Comparison of ENCODE assay signal across 9 cellular contexts in the genomic region with DNA sequence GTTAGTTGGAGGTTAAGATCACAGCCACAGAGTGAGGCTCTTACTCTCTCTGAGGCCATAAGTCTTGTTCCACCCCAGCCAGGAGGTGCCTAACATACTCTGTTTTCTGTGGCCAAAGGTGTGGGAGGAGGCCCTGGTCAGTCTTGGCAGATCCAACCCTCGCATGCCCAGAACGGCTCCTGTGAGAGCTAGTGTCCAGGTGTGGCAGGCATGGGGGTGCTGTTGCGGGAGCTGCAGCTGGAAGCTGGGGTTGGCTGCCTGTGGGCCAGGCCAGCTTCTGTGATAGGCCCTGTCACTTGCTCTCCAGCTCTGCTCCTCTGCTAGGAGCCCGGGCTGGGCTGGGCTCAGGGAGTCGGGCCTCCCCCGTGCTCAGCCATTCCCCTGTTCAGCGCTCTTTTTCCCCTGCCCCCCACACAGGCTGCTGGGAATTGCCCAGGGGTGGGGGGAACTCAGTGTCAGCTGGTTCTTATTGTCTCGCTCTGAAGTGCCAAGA. TPM values are rescaled to one million over a fixed set of nuclear protein-coding genes. Genes with fewer than 3 reads are reported as not detected.
A peak's percentile ranks its signal among the peaks of the same experiment; 100 is the strongest.
DNase-seq lines count a peak whose midpoint lies in the region; ATAC-seq, FAIRE-seq and TF ChIP-seq lines count a peak whose summit lies in the region.
"Had no signal": no experiment of that assay in that cellular context is flagged by ENCODE, and none has a peak within 500 bp of the region (broad histone marks: within the 10 kb centered on the region; RNA-seq: fewer than 3 reads in every experiment).

No MANE protein-coding gene starts in this region.

- H3K36me3 ChIP-seq in SJSA1 (peaks cover 42% of the 10 kb centered on the region), osteoblast (ENCODE audit: insufficient read depth, low read length) (peaks cover 18% of the 10 kb centered on the region)

- no peak for TF ChIP-seq RAD21 in A549 (conservative IDR thresholded peaks at IDR 0.05 in 1 of 2, IDR thresholded peaks at IDR 0.05 in 1 of 2)

- no peak overlapping the region for H3K4me2 ChIP-seq in A549
- peak overlapping the region; percentile 65 for H3K4me2 ChIP-seq in osteoblast (ENCODE audit: insufficient read depth, low read length)

- H3K27me3 ChIP-seq in SJSA1 (replicated peaks) (no peaks in the 10 kb centered on the region), osteoblast (ENCODE audit: insufficient read depth, low read length) (no peaks in the 10 kb centered on the region)

- H3K27ac ChIP-seq in A549 (peak overlapping the region; percentile 43 to 82; a peak in 4 of 6 replicates), SJSA1 (peak overlapping the region; percentile 58), osteoblast (ENCODE audit: low read depth, low read length) (peak overlapping the region; percentile 95)

- H4K20me1 ChIP-seq in osteoblast (ENCODE audit: insufficient read depth, low read length), result no peaks in the 10 kb centered on the region

- no peak for FAIRE-seq in A549 (lab: Jason Lieb, UNC)

- 87% methylated on average over 6 of the region's 8 CpGs for WGBS in A549 (ENCODE audit: missing lambda C conversion rate)

- POLR2A ChIA-PET in A549 (lab: Yijun Ruan, JAX), result interaction anchor here (1.2 kb wide), 1 partner anchor 473 kb away, joined by 3 read pairs; no protein-coding TSS in a partner anchor

- ATAC-seq in A549, result no peak
- ATAC-seq in HG02759 (IDR thresholded peaks at IDR 0.05; ENCODE audit: unreplicated experiment), result no peak
- ATAC-seq in GM21723 (IDR thresholded peaks at IDR 0.05; ENCODE audit: unreplicated experiment), result no peak

- H3K79me2 ChIP-seq in osteoblast (ENCODE audit: insufficient read depth, low read length), result peaks cover 15% of the 10 kb centered on the region

- TF ChIP-seq CTCF in A549 (IDR thresholded peaks at IDR 0.05) (no peak), osteoblast (IDR thresholded peaks at IDR 0.05; ENCODE audit: extremely low read depth, low read depth, low read length) (no peak)

- no peak for TF ChIP-seq POLR2A in A549 (IDR thresholded peaks at IDR 0.05; ENCODE audit: low read length)

- intact Hi-C loops in head of caudate nucleus (cut with DNase I), result no loop called here

- no peak for TF ChIP-seq EP300 in A549 (IDR thresholded peaks at IDR 0.05)

- peak overlapping the region; percentile 66 for H2AFZ ChIP-seq in osteoblast (ENCODE audit: low read length)

- DNase-seq in A549 (ENCODE audit: low read depth in 1 of 2, low spot score in 1 of 2) (no peak), SJSA1 (ENCODE audit: low read depth in 1 of 2, low spot score in 2 of 2) (no peak), head of caudate nucleus (peak in 23 of 42 donors; percentile 20 to 81 (median 49)), osteoblast (ENCODE audit: insufficient read length, low spot score, missing footprints) (peak; percentile 90), G401 (ENCODE audit: low spot score) (no peak)
- no peak for DNase-seq in activated T-cell treated with anti-CD3 and anti-CD28 coated beads, Interleukin-2, amount 50 U/mL, for 1 hour
- DNase-seq: NCI-H2171 treated with DMSO at 0.1 percent for 48 hours had no signal

- H3K4me3 ChIP-seq in A549, result no peak overlapping the region
- H3K4me3 ChIP-seq in SJSA1, result no peak overlapping the region
- H3K4me3 ChIP-seq in osteoblast (ENCODE audit: insufficient read depth, low read length), result no peak overlapping the region

- in situ Hi-C loops in G401 (cut with HindIII; ENCODE audit: low sequenced_read_pairs), result no loop called here

- no peaks in the 10 kb centered on the region for H3K9me3 ChIP-seq in A549
- H3K9me3 ChIP-seq in SJSA1 (replicated peaks), result no peaks in the 10 kb centered on the region
- H3K9me3 ChIP-seq in osteoblast (ENCODE audit: low read depth, low read length), result no peaks in the 10 kb centered on the region

- peaks cover 46% of the 10 kb centered on the region for H3K4me1 ChIP-seq in A549
- peaks cover 49% of the 10 kb centered on the region for H3K4me1 ChIP-seq in SJSA1 (replicated peaks)
- peaks cover 47% of the 10 kb centered on the region for H3K4me1 ChIP-seq in osteoblast (ENCODE audit: insufficient read depth, low read length)

- CTCF ChIA-PET in A549 (lab: Yijun Ruan, JAX), result interaction anchor here (0.7 to 28.1 kb wide), 6 partner anchors 18 to 594 kb away, joined by 3 to 1029 read pairs (median 462); a partner anchor contains a TSS

TF ChIP-seq in A549, 52 proteins besides CTCF, POLR2A, EP300 and RAD21:
- no peak for TF ChIP-seq NR3C1 (IDR thresholded peaks at IDR 0.05)
- no peak for TF ChIP-seq CBX8 (IDR thresholded peaks at IDR 0.05)
- TF ChIP-seq CHD4 (IDR thresholded peaks at IDR 0.05; ENCODE audit: borderline replicate concordance), result no peak
- TF ChIP-seq SMC3 (IDR thresholded peaks at IDR 0.05), result no peak
- TF ChIP-seq, protein P1, sequence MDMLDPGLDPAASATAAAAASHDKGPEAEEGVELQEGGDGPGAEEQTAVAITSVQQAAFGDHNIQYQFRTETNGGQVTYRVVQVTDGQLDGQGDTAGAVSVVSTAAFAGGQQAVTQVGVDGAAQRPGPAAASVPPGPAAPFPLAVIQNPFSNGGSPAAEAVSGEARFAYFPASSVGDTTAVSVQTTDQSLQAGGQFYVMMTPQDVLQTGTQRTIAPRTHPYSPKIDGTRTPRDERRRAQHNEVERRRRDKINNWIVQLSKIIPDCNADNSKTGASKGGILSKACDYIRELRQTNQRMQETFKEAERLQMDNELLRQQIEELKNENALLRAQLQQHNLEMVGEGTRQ (IDR thresholded peaks at IDR 0.05), result no peak
- no peak for TF ChIP-seq TFCP2L1 (CRISPR knock-in tag; IDR thresholded peaks at IDR 0.05)
- TF ChIP-seq FOSL2 (IDR thresholded peaks at IDR 0.05), result no peak
- no peak for TF ChIP-seq FOSL2 (CRISPR knock-in tag; IDR thresholded peaks at IDR 0.05)
- TF ChIP-seq FOSB (CRISPR knock-in tag; IDR thresholded peaks at IDR 0.05), result no peak
- TF ChIP-seq JUNB (IDR thresholded peaks at IDR 0.05), result no peak
- TF ChIP-seq EHMT2 (IDR thresholded peaks at IDR 0.05; ENCODE audit: low read depth), result no peak
- no peak for TF ChIP-seq ZFP36 (IDR thresholded peaks at IDR 0.05; ENCODE audit: borderline replicate concordance, partially characterized antibody)
- TF ChIP-seq HDAC2 (IDR thresholded peaks at IDR 0.05), result no peak
- no peak for TF ChIP-seq MAZ (IDR thresholded peaks at IDR 0.05; ENCODE audit: borderline replicate concordance, low read depth, low read length)
- TF ChIP-seq RFX5 (IDR thresholded peaks at IDR 0.05), result no peak
- no peak for TF ChIP-seq JUN (IDR thresholded peaks at IDR 0.05)

RNA-seq across cellular contexts. Expression of a gene that starts 31.6 kb away (rescaled TPM):
- polyA plus RNA-seq in A549 (2011; rRNA removed) (16.8 and 25.1 TPM in 2 replicates), A549 (2017; fragmentation: RNase III; extraction: RNeasy Plus Mini Kit Qiagen cat#74134 plus additional on column Dnase treatment) (47.9 to 67.5 TPM (median 54.9 TPM) in 3 replicates)
- polyA plus RNA-seq in A549 (2012; cell fraction: cytosol; rRNA removed), result 51.4 and 90.0 TPM in 2 replicates
- 63.3 and 123 TPM in 2 replicates for polyA plus RNA-seq in A549 (2012; cell fraction: nucleus; rRNA removed)
- 18.1 and 21.3 TPM in 2 replicates for polyA minus RNA-seq in A549 (2011; rRNA and poly(A)+ RNA removed)
- 6.7 and 8.8 TPM in 2 replicates for total RNA-seq in SJSA1 (2014; rRNA removed; shearing (Covaris generic))
- 86.1 and 104 TPM in 2 replicates for total RNA-seq in osteoblast
- 92.7 and 121 TPM in 2 replicates for total RNA-seq in G401 (2014; rRNA removed; shearing (Covaris generic))

RNA-seq across cellular contexts. Expression of a gene that starts 35.3 kb away (rescaled TPM):
- polyA plus RNA-seq in A549 (2011; rRNA removed) (140 and 149 TPM in 2 replicates), A549 (2017; fragmentation: RNase III; extraction: RNeasy Plus Mini Kit Qiagen cat#74134 plus additional on column Dnase treatment) (140 to 167 TPM (median 161 TPM) in 3 replicates)
- polyA plus RNA-seq in A549 (2012; cell fraction: cytosol; rRNA removed), result 95.3 and 125 TPM in 2 replicates
- 109 and 124 TPM in 2 replicates for polyA plus RNA-seq in A549 (2012; cell fraction: nucleus; rRNA removed)
- 150 and 168 TPM in 2 replicates for polyA minus RNA-seq in A549 (2011; rRNA and poly(A)+ RNA removed)
- total RNA-seq in SJSA1 (2014; rRNA removed; shearing (Covaris generic)), result 80.7 and 93.3 TPM in 2 replicates
- 64.8 and 73.5 TPM in 2 replicates for total RNA-seq in osteoblast
- total RNA-seq in G401 (2014; rRNA removed; shearing (Covaris generic)), result 215 and 261 TPM in 2 replicates

RNA-seq across cellular contexts. Expression of a gene that starts 35.9 kb away (rescaled TPM):
- polyA plus RNA-seq in A549 (2011; rRNA removed) (20.5 and 20.8 TPM in 2 replicates), A549 (2017; fragmentation: RNase III; extraction: RNeasy Plus Mini Kit Qiagen cat#74134 plus additional on column Dnase treatment) (22.7 to 26.2 TPM (median 26.0 TPM) in 3 replicates)
- polyA plus RNA-seq in A549 (2012; cell fraction: cytosol; rRNA removed), result 25.2 and 33.6 TPM in 2 replicates
- polyA plus RNA-seq in A549 (2012; cell fraction: nucleus; rRNA removed), result 37.5 and 53.0 TPM in 2 replicates
- 26.6 and 34.0 TPM in 2 replicates for polyA minus RNA-seq in A549 (2011; rRNA and poly(A)+ RNA removed)
- total RNA-seq in SJSA1 (2014; rRNA removed; shearing (Covaris generic)), result 8.9 and 20.3 TPM in 2 replicates
- total RNA-seq in osteoblast, result 64.8 and 79.6 TPM in 2 replicates
- total RNA-seq in G401 (2014; rRNA removed; shearing (Covaris generic)), result 21.5 and 22.7 TPM in 2 replicates

Comparison
In these comparisons a context has a peak if more than half of its experiments do, and no peak if none do; other contexts are left out.
1. DNase-seq: peak in head of caudate nucleus (23 of 42) and osteoblast (single experiment); none in A549 (0 of 2), SJSA1 (0 of 2), activated T-cell treated with anti-CD3 and anti-CD28 coated beads, Interleukin-2, amount 50 U/mL, for 1 hour (single experiment) and G401 (single experiment).
2. Peak in every context shown above with its lines, with median percentiles within 50 percentile points of each other: H3K27ac ChIP-seq.